ENCODE assay signal across 8 cellular contexts in the genomic region with DNA sequence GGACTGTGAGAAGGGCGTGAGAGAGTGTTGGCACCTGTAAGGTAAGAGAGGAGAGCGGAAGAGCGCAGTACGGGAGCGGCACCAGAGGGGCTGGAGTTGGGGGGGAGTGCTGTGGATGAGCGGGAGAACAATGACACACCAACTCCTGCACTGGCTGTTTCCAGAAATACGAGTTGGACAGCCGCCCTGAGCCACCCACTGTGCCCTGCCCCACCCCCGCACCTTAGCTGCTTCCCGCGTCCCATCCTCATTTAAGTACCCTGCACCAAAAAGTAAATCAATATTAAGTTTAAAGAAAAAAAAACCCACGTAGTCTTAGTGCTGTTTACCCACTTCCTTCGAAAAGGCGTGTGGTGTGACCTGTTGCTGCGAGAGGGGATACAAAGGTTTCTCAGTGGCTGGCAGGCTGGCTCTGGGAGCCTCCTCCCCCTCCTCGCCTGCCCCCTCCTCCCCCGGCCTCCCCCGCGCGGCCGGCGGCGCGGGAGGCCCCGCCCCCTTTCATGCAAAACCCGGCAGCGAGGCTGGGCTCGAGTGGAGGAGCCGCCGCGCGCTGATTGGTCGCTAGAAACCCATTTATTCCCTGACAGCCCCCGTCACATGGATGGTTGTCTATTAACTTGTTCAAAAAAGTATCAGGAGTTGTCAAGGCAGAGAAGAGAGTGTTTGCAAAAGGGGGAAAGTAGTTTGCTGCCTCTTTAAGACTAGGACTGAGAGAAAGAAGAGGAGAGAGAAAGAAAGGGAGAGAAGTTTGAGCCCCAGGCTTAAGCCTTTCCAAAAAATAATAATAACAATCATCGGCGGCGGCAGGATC. TPM values are rescaled to one million over a fixed set of nuclear protein-coding genes. Genes with fewer than 3 reads are reported as not detected.
A peak's percentile ranks its signal among the peaks of the same experiment; 100 is the strongest.
DNase-seq lines count a peak whose midpoint lies in the region; ATAC-seq and TF ChIP-seq lines count a peak whose summit lies in the region.

TSS of gene SOX2 (plus strand) at position 601 of the 811 bp plus-strand sequence. CDS start 436 bp downstream, outside the sequence.

- no peak for TF ChIP-seq CTCF in choroid plexus epithelial cell (conservative IDR thresholded peaks at IDR 0.05; ENCODE audit: low read depth, low read length)

- no peaks in the 10 kb centered on the region for H3K9me3 ChIP-seq in HUES48 (ENCODE audit: control insufficient read depth, insufficient read depth, low read length)
- H3K9me3 ChIP-seq in NT2/D1 (ENCODE audit: insufficient read depth, low read length) = no peaks in the 10 kb centered on the region

- H3K9ac ChIP-seq in HUES48 (ENCODE audit: low read depth, low read length) (peak within 1 kb of the TSS; percentile 94), NT2/D1 (ENCODE audit: insufficient read length, low read depth) (peak within 1 kb of the TSS; percentile 100)

- DNase-seq in Daoy (ENCODE audit: low read depth) (peak; percentile 94), NT2/D1 (ENCODE audit: low read depth, low spot score) (peak; percentile 83), choroid plexus epithelial cell (ENCODE audit: low read depth) (peak; percentile 41), kidney glomerular epithelial cell (lab: John Stamatoyannopoulos, UW) (peak; percentile 45), cortex of kidney (lab: John Stamatoyannopoulos, UW) (no peak)
- DNase-seq in stimulated activated CD4-positive, alpha-beta T cell treated with anti-CD3 and anti-CD28 coated beads, Interleukin-4, amount 100 ng/mL, for 4 hours = peak; percentile 35 to 36

- H3K4me3 ChIP-seq in HUES48 (ENCODE audit: low read depth, low read length) (peak within 1 kb of the TSS; percentile 99), NT2/D1 (ENCODE audit: insufficient read length, low read depth) (peak within 1 kb of the TSS; percentile 99), choroid plexus epithelial cell (ENCODE audit: low read depth, low read length) (peak within 1 kb of the TSS; percentile 30)

- H3K27ac ChIP-seq in HUES48 (ENCODE audit: low read depth, low read length) = peak within 1 kb of the TSS; percentile 100

- no peaks in the 10 kb centered on the region for H3K27me3 ChIP-seq in HUES48 (ENCODE audit: control insufficient read depth, insufficient read depth, low read length)
- no peaks in the 10 kb centered on the region for H3K27me3 ChIP-seq in NT2/D1 (ENCODE audit: insufficient read depth, insufficient read length)

- no peak for ATAC-seq in GM21381 (IDR thresholded peaks at IDR 0.05; ENCODE audit: unreplicated experiment)

- peaks cover 22% of the 10 kb centered on the region for H3K36me3 ChIP-seq in HUES48 (ENCODE audit: control insufficient read depth, insufficient read depth, low read length)
- H3K36me3 ChIP-seq in NT2/D1 (ENCODE audit: insufficient read depth, insufficient read length, low read length) = peaks cover 7% of the 10 kb centered on the region

- peaks cover 35% of the 10 kb centered on the region for H3K4me1 ChIP-seq in HUES48 (ENCODE audit: control insufficient read depth, insufficient read depth, low read length)
- H3K4me1 ChIP-seq in NT2/D1 (ENCODE audit: insufficient read depth, insufficient read length) = no peaks in the 10 kb centered on the region

RNA-seq across cellular contexts. Expression of gene SOX2, which starts in this region (rescaled TPM):
- total RNA-seq in Daoy (2014; rRNA removed; shearing (Covaris generic)) = 3.1 and 4.3 TPM in 2 replicates

Comparison
In these comparisons a context has a peak if more than half of its experiments do, and no peak if none do; other contexts are left out.
1. H3K4me3 ChIP-seq: peak in every context shown above with its lines; median percentile 99 in HUES48; 99 in NT2/D1; 30 in choroid plexus epithelial cell.